In genomic region chr5:14109041-14109747, GRCh38 we compare ENCODE assay signal across 1 cellular context.
A peak's percentile ranks its signal among the peaks of the same experiment; 100 is the strongest.
TF ChIP-seq lines count a peak whose summit lies in the region.

No MANE protein-coding gene starts in this region.

TF ChIP-seq in GM12878, 131 proteins besides CTCF, POLR2A, EP300 and RAD21 (continued from another document and continues in another):
- TF ChIP-seq ATF2 (IDR thresholded peaks at IDR 0.05; ENCODE audit: low read length) (peak; percentile 88), ZBED1 (IDR thresholded peaks at IDR 0.05; ENCODE audit: borderline replicate concordance) (peak; percentile 39; the same call in 1 of the 2 replicates), RELA (IDR thresholded peaks at IDR 0.05; ENCODE audit: borderline replicate concordance, partially characterized antibody) (no peak), BCL11A (IDR thresholded peaks at IDR 0.05; ENCODE audit: low read depth, low read length) (peak; percentile 40; the same call in 1 of the 2 replicates), SIN3A (IDR thresholded peaks at IDR 0.05; ENCODE audit: low read depth, low read length) (no peak), HCFC1 (IDR thresholded peaks at IDR 0.05; ENCODE audit: low read length) (no peak), JUNB (IDR thresholded peaks at IDR 0.05) (peak; percentile 95), MYC (IDR thresholded peaks at IDR 0.05; ENCODE audit: insufficient read depth, insufficient read length, insufficient replicate concordance, low read length, severe bottlenecking) (no peak), MAX (IDR thresholded peaks at IDR 0.05; ENCODE audit: low read depth, low read length) (no peak), BMI1 (IDR thresholded peaks at IDR 0.05; ENCODE audit: borderline replicate concordance) (no peak; the same call in 1 of the 2 replicates), KAT2A (conservative IDR thresholded peaks at IDR 0.05; ENCODE audit: control insufficient read depth, low read depth, low read length) (no peak), POLR2AphosphoS2 (IDR thresholded peaks at IDR 0.05; ENCODE audit: low read depth, low read length) (no peak), SPI1 (IDR thresholded peaks at IDR 0.05; ENCODE audit: borderline replicate concordance, insufficient read depth, low read depth, low read length) (no peak), RB1 (IDR thresholded peaks at IDR 0.05; ENCODE audit: borderline replicate concordance) (no peak), CREM (IDR thresholded peaks at IDR 0.05; ENCODE audit: low read depth) (no peak; the same call in none of the 2 replicates), SUZ12 (IDR thresholded peaks at IDR 0.05; ENCODE audit: unreplicated experiment) (no peak), NR2C1 (IDR thresholded peaks at IDR 0.05) (no peak), CUX1 (IDR thresholded peaks at IDR 0.05; ENCODE audit: insufficient replicate concordance, low read depth, low read length) (peak; percentile 63), SMARCA5 (IDR thresholded peaks at IDR 0.05) (no peak), EED (IDR thresholded peaks at IDR 0.05; ENCODE audit: low read depth) (no peak), SIX5 (IDR thresholded peaks at IDR 0.05; ENCODE audit: low read depth, low read length, severe bottlenecking) (no peak), ZBTB4 (CRISPR knock-in tag; IDR thresholded peaks at IDR 0.05) (no peak), KLF5 (IDR thresholded peaks at IDR 0.05; ENCODE audit: partially characterized antibody) (no peak), SMAD1 (IDR thresholded peaks at IDR 0.05; ENCODE audit: low read depth, partially characterized antibody) (no peak), TCF3 (IDR thresholded peaks at IDR 0.05; ENCODE audit: borderline replicate concordance, insufficient read depth, low read depth, low read length) (no peak), LARP7 (IDR thresholded peaks at IDR 0.05) (no peak), CBFB (IDR thresholded peaks at IDR 0.05; ENCODE audit: low read depth) (no peak), ZNF622 (IDR thresholded peaks at IDR 0.05) (no peak), CHD4 (IDR thresholded peaks at IDR 0.05) (no peak), CREB1 (IDR thresholded peaks at IDR 0.05; ENCODE audit: low read depth) (peak; percentile 72; the same call in 1 of the 2 replicates), HDGF (IDR thresholded peaks at IDR 0.05) (no peak), HDAC2 (IDR thresholded peaks at IDR 0.05) (no peak), MEF2B (IDR thresholded peaks at IDR 0.05; ENCODE audit: partially characterized antibody, poor library complexity, severe bottlenecking) (peak; percentile 37), POLR2AphosphoS5 (IDR thresholded peaks at IDR 0.05; ENCODE audit: low read length) (no peak), RFX5 (IDR thresholded peaks at IDR 0.05; ENCODE audit: low read depth, low read length) (no peak), ATF3 (IDR thresholded peaks at IDR 0.05; ENCODE audit: borderline replicate concordance, extremely low read depth, low read depth, low read length) (no peak), NKRF (conservative IDR thresholded peaks at IDR 0.05) (no peak), GABPA (IDR thresholded peaks at IDR 0.05; ENCODE audit: low read depth) (no peak), BRCA1 (IDR thresholded peaks at IDR 0.05; ENCODE audit: low read depth, low read length) (no peak), IRF3 (IDR thresholded peaks at IDR 0.05) (no peak), PBX3 (IDR thresholded peaks at IDR 0.05; ENCODE audit: insufficient replicate concordance, low read depth, low read length) (no peak), FOS (IDR thresholded peaks at IDR 0.05; ENCODE audit: borderline replicate concordance, extremely low read depth, insufficient read length) (no peak), TCF12 (IDR thresholded peaks at IDR 0.05; ENCODE audit: low read depth, low read length) (no peak), ZNF24 (IDR thresholded peaks at IDR 0.05) (no peak), YBX1 (IDR thresholded peaks at IDR 0.05) (no peak), ZBTB40 (IDR thresholded peaks at IDR 0.05; ENCODE audit: borderline replicate concordance) (no peak), GATAD2B (conservative IDR thresholded peaks at IDR 0.05; ENCODE audit: low read depth) (no peak; the same call in 1 of the 2 replicates)
